In the genomic region with DNA sequence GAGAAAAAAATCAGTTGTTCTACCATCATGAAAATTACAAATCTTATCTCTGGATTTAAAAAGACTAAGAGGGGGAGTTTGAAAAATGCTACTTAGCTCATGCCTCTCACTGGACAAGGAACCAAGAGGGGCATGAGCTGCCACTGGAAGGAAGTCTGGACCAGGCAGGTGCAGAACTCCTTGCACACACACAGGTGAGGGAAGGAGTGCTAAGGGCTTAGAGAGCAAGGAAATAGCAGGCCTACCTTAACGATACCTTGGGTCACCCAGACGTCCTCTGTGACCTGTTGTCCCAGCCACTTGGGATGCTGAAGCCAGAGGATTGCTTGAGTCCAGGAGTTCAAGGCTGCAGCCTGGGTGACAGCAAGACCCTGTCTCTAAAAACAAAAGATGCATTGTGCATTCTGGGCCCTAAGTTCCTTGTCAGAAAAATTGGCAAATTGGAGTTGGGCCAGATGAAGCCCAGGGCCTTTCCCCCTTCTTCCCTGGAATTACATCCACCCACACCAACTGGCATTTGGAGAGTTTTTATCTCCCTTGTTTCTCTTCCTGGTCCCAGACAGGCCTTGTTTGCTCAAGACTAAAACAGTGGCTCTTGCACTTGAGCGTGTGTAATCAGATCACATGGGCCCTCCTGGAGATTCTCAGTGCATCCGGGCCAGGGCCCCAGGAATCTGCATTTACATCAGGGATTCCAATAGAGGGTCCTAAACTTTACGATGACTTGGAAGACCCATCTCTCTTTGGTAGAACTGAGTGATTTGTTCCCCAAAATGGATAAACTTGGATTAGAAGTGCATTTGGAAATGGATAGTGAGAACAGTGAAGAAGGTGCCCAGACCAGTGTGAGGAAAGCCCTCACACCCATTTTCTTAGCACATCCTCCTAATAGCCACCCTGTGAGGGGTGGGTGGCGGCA, we compare ENCODE assay signal across 1 cellular context.
A peak's percentile ranks its signal among the peaks of the same experiment; 100 is the strongest.
TF ChIP-seq lines count a peak whose summit lies in the region.

No MANE protein-coding gene starts in this region.

TF ChIP-seq in GM12878, 131 proteins besides CTCF, POLR2A, EP300 and RAD21 (continued from another document):
- TF ChIP-seq MTA3 (IDR thresholded peaks at IDR 0.05; ENCODE audit: borderline replicate concordance, low read length) (peak; percentile 97; the same call in 1 of the 2 replicates), FOXM1 (IDR thresholded peaks at IDR 0.05; ENCODE audit: low read depth, low read length) (peak; percentile 61; the same call in 1 of the 2 replicates), MAX (IDR thresholded peaks at IDR 0.05; ENCODE audit: low read depth, low read length) (no peak), IKZF2 (IDR thresholded peaks at IDR 0.05) (peak in 1 of 2 experiments; percentile 69), SMAD5 (IDR thresholded peaks at IDR 0.05; ENCODE audit: low read depth) (no peak), POLR2AphosphoS2 (IDR thresholded peaks at IDR 0.05; ENCODE audit: low read depth, low read length) (peak; percentile 96), USF1 (IDR thresholded peaks at IDR 0.05; ENCODE audit: borderline replicate concordance, extremely low read length, insufficient read depth, low read depth, low read length) (no peak), EED (IDR thresholded peaks at IDR 0.05; ENCODE audit: low read depth) (no peak), POLR2AphosphoS5 (IDR thresholded peaks at IDR 0.05; ENCODE audit: low read length) (peak; percentile 94), CHD2 (IDR thresholded peaks at IDR 0.05; ENCODE audit: borderline replicate concordance, low read depth, low read length) (peak; percentile 56; the same call in 1 of the 2 replicates), CBFB (IDR thresholded peaks at IDR 0.05; ENCODE audit: low read depth) (0 out of 2 replicates have a peak, but pooled peaks have one; percentile 3), ATF7 (IDR thresholded peaks at IDR 0.05; ENCODE audit: low read depth) (no peak), CREM (IDR thresholded peaks at IDR 0.05; ENCODE audit: low read depth) (no peak), NFIC (IDR thresholded peaks at IDR 0.05; ENCODE audit: low read depth, low read length) (0 out of 2 replicates have a peak, but pooled peaks have one; percentile 16), TBL1XR1 (IDR thresholded peaks at IDR 0.05; ENCODE audit: low read depth, low read length) (no peak), ETV6 (conservative IDR thresholded peaks at IDR 0.05 in 1 of 2, IDR thresholded peaks at IDR 0.05 in 1 of 2; ENCODE audit: borderline replicate concordance in 1 of 2, low read depth in 1 of 2) (no peak), IKZF1 (conservative IDR thresholded peaks at IDR 0.05) (peak; percentile 55; the same call in 1 of the 2 replicates), ATF3 (IDR thresholded peaks at IDR 0.05; ENCODE audit: borderline replicate concordance, extremely low read depth, low read depth, low read length) (0 out of 2 replicates have a peak, but pooled peaks have one; percentile 10), IRF4 (IDR thresholded peaks at IDR 0.05; ENCODE audit: low read depth, low read length) (0 out of 2 replicates have a peak, but pooled peaks have one; percentile 4), NFYA (IDR thresholded peaks at IDR 0.05; ENCODE audit: borderline replicate concordance, low read depth, low read length) (no peak), PML (IDR thresholded peaks at IDR 0.05; ENCODE audit: low read length) (peak; percentile 42; the same call in 1 of the 2 replicates), SMC3 (IDR thresholded peaks at IDR 0.05; ENCODE audit: borderline replicate concordance, low read length) (0 out of 2 replicates have a peak, but pooled peaks have one; percentile 13), TAF1 (IDR thresholded peaks at IDR 0.05; ENCODE audit: borderline replicate concordance, low read depth, low read length) (no peak), RELB (IDR thresholded peaks at IDR 0.05; ENCODE audit: low read depth) (peak; percentile 35; the same call in 1 of the 2 replicates), BCL11A (IDR thresholded peaks at IDR 0.05; ENCODE audit: low read depth, low read length) (peak; percentile 17; the same call in 1 of the 2 replicates), POU2F2 (IDR thresholded peaks at IDR 0.05; ENCODE audit: borderline replicate concordance, low read depth, low read length) (peak; percentile 62)
- TF ChIP-seq, protein P1, sequence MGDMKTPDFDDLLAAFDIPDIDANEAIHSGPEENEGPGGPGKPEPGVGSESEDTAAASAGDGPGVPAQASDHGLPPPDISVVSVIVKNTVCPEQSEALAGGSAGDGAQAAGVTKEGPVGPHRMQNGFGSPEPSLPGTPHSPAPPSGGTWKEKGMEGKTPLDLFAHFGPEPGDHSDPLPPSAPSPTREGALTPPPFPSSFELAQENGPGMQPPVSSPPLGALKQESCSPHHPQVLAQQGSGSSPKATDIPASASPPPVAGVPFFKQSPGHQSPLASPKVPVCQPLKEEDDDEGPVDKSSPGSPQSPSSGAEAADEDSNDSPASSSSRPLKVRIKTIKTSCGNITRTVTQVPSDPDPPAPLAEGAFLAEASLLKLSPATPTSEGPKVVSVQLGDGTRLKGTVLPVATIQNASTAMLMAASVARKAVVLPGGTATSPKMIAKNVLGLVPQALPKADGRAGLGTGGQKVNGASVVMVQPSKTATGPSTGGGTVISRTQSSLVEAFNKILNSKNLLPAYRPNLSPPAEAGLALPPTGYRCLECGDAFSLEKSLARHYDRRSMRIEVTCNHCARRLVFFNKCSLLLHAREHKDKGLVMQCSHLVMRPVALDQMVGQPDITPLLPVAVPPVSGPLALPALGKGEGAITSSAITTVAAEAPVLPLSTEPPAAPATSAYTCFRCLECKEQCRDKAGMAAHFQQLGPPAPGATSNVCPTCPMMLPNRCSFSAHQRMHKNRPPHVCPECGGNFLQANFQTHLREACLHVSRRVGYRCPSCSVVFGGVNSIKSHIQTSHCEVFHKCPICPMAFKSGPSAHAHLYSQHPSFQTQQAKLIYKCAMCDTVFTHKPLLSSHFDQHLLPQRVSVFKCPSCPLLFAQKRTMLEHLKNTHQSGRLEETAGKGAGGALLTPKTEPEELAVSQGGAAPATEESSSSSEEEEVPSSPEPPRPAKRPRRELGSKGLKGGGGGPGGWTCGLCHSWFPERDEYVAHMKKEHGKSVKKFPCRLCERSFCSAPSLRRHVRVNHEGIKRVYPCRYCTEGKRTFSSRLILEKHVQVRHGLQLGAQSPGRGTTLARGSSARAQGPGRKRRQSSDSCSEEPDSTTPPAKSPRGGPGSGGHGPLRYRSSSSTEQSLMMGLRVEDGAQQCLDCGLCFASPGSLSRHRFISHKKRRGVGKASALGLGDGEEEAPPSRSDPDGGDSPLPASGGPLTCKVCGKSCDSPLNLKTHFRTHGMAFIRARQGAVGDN (IDR thresholded peaks at IDR 0.05) = peak; percentile 15; the same call in 1 of the 2 replicates
- TF ChIP-seq, protein P2, sequence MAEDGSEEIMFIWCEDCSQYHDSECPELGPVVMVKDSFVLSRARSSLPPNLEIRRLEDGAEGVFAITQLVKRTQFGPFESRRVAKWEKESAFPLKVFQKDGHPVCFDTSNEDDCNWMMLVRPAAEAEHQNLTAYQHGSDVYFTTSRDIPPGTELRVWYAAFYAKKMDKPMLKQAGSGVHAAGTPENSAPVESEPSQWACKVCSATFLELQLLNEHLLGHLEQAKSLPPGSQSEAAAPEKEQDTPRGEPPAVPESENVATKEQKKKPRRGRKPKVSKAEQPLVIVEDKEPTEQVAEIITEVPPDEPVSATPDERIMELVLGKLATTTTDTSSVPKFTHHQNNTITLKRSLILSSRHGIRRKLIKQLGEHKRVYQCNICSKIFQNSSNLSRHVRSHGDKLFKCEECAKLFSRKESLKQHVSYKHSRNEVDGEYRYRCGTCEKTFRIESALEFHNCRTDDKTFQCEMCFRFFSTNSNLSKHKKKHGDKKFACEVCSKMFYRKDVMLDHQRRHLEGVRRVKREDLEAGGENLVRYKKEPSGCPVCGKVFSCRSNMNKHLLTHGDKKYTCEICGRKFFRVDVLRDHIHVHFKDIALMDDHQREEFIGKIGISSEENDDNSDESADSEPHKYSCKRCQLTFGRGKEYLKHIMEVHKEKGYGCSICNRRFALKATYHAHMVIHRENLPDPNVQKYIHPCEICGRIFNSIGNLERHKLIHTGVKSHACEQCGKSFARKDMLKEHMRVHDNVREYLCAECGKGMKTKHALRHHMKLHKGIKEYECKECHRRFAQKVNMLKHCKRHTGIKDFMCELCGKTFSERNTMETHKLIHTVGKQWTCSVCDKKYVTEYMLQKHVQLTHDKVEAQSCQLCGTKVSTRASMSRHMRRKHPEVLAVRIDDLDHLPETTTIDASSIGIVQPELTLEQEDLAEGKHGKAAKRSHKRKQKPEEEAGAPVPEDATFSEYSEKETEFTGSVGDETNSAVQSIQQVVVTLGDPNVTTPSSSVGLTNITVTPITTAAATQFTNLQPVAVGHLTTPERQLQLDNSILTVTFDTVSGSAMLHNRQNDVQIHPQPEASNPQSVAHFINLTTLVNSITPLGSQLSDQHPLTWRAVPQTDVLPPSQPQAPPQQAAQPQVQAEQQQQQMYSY (CRISPR knock-in tag; IDR thresholded peaks at IDR 0.05) = peak; percentile 25; the same call in 1 of the 2 replicates
- TF ChIP-seq, protein P3, sequence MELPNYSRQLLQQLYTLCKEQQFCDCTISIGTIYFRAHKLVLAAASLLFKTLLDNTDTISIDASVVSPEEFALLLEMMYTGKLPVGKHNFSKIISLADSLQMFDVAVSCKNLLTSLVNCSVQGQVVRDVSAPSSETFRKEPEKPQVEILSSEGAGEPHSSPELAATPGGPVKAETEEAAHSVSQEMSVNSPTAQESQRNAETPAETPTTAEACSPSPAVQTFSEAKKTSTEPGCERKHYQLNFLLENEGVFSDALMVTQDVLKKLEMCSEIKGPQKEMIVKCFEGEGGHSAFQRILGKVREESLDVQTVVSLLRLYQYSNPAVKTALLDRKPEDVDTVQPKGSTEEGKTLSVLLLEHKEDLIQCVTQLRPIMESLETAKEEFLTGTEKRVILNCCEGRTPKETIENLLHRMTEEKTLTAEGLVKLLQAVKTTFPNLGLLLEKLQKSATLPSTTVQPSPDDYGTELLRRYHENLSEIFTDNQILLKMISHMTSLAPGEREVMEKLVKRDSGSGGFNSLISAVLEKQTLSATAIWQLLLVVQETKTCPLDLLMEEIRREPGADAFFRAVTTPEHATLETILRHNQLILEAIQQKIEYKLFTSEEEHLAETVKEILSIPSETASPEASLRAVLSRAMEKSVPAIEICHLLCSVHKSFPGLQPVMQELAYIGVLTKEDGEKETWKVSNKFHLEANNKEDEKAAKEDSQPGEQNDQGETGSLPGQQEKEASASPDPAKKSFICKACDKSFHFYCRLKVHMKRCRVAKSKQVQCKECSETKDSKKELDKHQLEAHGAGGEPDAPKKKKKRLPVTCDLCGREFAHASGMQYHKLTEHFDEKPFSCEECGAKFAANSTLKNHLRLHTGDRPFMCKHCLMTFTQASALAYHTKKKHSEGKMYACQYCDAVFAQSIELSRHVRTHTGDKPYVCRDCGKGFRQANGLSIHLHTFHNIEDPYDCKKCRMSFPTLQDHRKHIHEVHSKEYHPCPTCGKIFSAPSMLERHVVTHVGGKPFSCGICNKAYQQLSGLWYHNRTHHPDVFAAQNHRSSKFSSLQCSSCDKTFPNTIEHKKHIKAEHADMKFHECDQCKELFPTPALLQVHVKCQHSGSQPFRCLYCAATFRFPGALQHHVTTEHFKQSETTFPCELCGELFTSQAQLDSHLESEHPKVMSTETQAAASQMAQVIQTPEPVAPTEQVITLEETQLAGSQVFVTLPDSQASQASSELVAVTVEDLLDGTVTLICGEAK (IDR thresholded peaks at IDR 0.05; ENCODE audit: borderline replicate concordance) = no peak
